1 cellular context compared by ENCODE assay signal in the genomic region with DNA sequence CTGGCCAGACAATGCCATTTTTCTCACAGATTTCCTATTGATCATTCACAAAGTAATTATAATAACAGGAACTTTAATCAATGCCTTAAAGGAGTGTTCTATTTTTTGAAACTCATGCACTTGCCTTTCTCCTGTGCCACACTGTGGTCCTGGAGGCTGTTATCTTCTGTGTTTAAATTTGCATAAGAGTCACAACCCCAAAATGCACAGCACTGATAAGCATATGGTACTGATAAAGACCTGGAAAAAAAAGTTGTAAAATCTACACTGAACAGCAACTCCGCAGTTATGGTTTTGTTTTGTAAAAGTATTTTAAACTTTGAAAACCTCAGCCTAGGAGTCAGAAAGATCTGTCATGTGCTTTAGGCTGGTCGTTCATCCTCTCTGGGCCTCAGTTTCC.
TF ChIP-seq lines count a peak whose summit lies in the region.

No MANE protein-coding gene starts in this region.

TF ChIP-seq in K562, 482 proteins besides CTCF, POLR2A, EP300 and RAD21 (continued from another document and continues in another):
- TF ChIP-seq GTF3C2 (IDR thresholded peaks at IDR 0.05; ENCODE audit: borderline replicate concordance, extremely low read depth, insufficient read length) (no peak), POLR2H (tag; IDR thresholded peaks at IDR 0.05; ENCODE audit: low read depth) (no peak), MCM5 (IDR thresholded peaks at IDR 0.05; ENCODE audit: low read depth) (no peak), XRCC3 (IDR thresholded peaks at IDR 0.05) (no peak), MTA2 (IDR thresholded peaks at IDR 0.05; ENCODE audit: low read depth) (peak; percentile 94), ZBTB7A (IDR thresholded peaks at IDR 0.05; ENCODE audit: borderline replicate concordance, control insufficient read depth, low read depth, low read length) (no peak), JUND (IDR thresholded peaks at IDR 0.05; ENCODE audit: borderline replicate concordance, low read depth, low read length) (peak; percentile 73; the same call in 1 of the 2 replicates), JUND (tag; IDR thresholded peaks at IDR 0.05; ENCODE audit: borderline replicate concordance, low read depth, low read length) (no peak; the same call in 2 of the 3 replicates), CSDE1 (IDR thresholded peaks at IDR 0.05) (no peak), RBM39 (optimal IDR thresholded peaks at IDR 0.05; ENCODE audit: low read depth, low read length) (no peak), YBX1 (IDR thresholded peaks at IDR 0.05) (no peak), SUPT5H (IDR thresholded peaks at IDR 0.05) (no peak), KLF1 (tag; IDR thresholded peaks at IDR 0.05) (no peak), NCOA2 (IDR thresholded peaks at IDR 0.05; ENCODE audit: partially characterized antibody in 2 of 2) (no peak), TAL1 (IDR thresholded peaks at IDR 0.05) (peak; percentile 95), GTF2F1 (IDR thresholded peaks at IDR 0.05; ENCODE audit: low read depth, low read length) (no peak), NKRF (IDR thresholded peaks at IDR 0.05; ENCODE audit: borderline replicate concordance) (no peak), SFPQ (IDR thresholded peaks at IDR 0.05; ENCODE audit: low read depth, low read length) (no peak), ZNF121 (CRISPR knock-in tag; conservative IDR thresholded peaks at IDR 0.05) (no peak), UBTF (IDR thresholded peaks at IDR 0.05; ENCODE audit: borderline replicate concordance in 1 of 2, low read depth in 2 of 2, low read length in 2 of 2) (no peak), SMARCA4 (IDR thresholded peaks at IDR 0.05) (peak; percentile 94), TCF7 (IDR thresholded peaks at IDR 0.05; ENCODE audit: borderline replicate concordance) (no peak), HOXB6 (CRISPR knock-in tag; IDR thresholded peaks at IDR 0.05; ENCODE audit: borderline replicate concordance) (no peak)
- TF ChIP-seq, protein P1, sequence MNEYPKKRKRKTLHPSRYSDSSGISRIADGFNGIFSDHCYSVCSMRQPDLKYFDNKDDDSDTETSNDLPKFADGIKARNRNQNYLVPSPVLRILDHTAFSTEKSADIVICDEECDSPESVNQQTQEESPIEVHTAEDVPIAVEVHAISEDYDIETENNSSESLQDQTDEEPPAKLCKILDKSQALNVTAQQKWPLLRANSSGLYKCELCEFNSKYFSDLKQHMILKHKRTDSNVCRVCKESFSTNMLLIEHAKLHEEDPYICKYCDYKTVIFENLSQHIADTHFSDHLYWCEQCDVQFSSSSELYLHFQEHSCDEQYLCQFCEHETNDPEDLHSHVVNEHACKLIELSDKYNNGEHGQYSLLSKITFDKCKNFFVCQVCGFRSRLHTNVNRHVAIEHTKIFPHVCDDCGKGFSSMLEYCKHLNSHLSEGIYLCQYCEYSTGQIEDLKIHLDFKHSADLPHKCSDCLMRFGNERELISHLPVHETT (CRISPR knock-in tag; conservative IDR thresholded peaks at IDR 0.05 in 1 of 2, IDR thresholded peaks at IDR 0.05 in 1 of 2), result peak in 1 of 2 experiments; percentile 56; a peak in 1 of 4 replicates
- TF ChIP-seq, protein P2, sequence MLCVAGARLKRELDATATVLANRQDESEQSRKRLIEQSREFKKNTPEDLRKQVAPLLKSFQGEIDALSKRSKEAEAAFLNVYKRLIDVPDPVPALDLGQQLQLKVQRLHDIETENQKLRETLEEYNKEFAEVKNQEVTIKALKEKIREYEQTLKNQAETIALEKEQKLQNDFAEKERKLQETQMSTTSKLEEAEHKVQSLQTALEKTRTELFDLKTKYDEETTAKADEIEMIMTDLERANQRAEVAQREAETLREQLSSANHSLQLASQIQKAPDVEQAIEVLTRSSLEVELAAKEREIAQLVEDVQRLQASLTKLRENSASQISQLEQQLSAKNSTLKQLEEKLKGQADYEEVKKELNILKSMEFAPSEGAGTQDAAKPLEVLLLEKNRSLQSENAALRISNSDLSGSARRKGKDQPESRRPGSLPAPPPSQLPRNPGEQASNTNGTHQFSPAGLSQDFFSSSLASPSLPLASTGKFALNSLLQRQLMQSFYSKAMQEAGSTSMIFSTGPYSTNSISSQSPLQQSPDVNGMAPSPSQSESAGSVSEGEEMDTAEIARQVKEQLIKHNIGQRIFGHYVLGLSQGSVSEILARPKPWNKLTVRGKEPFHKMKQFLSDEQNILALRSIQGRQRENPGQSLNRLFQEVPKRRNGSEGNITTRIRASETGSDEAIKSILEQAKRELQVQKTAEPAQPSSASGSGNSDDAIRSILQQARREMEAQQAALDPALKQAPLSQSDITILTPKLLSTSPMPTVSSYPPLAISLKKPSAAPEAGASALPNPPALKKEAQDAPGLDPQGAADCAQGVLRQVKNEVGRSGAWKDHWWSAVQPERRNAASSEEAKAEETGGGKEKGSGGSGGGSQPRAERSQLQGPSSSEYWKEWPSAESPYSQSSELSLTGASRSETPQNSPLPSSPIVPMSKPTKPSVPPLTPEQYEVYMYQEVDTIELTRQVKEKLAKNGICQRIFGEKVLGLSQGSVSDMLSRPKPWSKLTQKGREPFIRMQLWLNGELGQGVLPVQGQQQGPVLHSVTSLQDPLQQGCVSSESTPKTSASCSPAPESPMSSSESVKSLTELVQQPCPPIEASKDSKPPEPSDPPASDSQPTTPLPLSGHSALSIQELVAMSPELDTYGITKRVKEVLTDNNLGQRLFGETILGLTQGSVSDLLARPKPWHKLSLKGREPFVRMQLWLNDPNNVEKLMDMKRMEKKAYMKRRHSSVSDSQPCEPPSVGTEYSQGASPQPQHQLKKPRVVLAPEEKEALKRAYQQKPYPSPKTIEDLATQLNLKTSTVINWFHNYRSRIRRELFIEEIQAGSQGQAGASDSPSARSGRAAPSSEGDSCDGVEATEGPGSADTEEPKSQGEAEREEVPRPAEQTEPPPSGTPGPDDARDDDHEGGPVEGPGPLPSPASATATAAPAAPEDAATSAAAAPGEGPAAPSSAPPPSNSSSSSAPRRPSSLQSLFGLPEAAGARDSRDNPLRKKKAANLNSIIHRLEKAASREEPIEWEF (CRISPR knock-in tag; IDR thresholded peaks at IDR 0.05), result no peak
- TF ChIP-seq, protein P3, sequence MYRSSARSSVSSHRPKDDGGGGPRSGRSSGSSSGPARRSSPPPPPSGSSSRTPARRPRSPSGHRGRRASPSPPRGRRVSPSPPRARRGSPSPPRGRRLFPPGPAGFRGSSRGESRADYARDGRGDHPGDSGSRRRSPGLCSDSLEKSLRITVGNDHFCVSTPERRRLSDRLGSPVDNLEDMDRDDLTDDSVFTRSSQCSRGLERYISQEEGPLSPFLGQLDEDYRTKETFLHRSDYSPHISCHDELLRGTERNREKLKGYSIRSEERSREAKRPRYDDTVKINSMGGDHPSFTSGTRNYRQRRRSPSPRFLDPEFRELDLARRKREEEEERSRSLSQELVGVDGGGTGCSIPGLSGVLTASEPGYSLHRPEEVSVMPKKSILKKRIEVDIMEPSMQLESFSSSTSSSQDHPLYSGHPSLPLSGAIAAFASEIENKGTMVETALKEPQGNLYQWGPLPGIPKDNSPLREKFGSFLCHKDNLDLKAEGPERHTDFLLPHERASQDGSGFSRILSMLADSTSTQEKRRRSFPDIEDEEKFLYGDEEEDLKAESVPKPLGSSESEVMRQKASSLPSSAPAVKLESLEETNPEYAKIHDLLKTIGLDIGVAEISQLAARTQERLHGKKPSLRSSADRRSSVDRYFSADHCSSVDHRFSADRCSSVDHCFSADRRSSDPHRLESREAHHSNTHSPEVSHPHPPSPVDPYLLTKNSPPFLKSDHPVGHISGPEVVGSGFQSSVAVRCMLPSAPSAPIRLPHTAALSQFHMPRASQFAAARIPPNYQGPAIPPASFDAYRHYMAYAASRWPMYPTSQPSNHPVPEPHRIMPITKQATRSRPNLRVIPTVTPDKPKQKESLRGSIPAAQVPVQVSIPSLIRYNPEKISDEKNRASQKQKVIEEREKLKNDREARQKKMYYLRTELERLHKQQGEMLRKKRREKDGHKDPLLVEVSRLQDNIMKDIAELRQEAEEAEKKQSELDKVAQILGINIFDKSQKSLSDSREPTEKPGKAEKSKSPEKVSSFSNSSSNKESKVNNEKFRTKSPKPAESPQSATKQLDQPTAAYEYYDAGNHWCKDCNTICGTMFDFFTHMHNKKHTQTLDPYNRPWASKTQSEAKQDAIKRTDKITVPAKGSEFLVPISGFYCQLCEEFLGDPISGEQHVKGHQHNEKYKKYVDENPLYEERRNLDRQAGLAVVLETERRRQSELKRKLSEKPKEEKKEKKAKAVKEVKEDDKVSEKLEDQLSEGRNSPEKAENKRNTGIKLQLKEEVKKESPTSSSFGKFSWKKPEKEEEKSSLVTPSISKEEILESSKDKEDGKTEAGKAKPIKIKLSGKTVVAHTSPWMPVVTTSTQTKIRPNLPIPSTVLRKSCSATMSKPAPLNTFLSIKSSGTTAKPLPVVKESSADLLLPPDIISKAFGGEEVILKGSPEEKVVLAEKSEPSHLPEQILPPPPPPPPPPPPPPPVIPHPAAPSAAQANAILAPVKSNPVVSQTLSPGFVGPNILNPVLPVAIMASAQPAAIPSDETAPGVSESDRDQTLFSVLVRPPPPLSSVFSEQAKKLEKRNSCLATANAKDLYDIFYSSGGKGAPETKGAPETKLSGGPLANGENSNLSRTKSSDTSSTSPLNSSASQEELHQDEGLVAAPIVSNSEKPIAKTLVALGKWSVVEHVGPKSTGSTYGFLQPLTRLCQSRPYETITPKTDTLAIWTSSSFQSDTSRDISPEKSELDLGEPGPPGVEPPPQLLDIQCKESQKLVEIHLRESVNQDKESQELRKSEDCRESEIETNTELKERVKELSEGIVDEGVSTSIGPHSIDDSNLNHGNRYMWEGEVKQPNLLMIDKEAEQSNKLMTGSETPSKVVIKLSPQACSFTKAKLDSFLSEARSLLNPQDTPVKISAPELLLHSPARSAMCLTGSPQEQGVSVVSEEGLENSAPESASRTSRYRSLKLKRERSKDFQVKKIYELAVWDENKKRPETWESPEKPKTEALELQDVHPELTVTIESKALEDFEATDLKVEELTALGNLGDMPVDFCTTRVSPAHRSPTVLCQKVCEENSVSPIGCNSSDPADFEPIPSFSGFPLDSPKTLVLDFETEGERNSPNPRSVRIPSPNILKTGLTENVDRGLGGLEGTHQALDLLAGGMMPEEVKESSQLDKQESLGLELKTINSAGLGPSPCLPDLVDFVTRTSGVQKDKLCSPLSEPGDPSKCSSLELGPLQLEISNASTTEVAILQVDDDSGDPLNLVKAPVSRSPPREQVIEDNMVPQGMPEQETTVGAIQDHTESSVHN (IDR thresholded peaks at IDR 0.05; ENCODE audit: borderline replicate concordance in 1 of 2, low read depth in 1 of 2), result no peak
